1 cellular context compared by ENCODE assay signal in the genomic region with DNA sequence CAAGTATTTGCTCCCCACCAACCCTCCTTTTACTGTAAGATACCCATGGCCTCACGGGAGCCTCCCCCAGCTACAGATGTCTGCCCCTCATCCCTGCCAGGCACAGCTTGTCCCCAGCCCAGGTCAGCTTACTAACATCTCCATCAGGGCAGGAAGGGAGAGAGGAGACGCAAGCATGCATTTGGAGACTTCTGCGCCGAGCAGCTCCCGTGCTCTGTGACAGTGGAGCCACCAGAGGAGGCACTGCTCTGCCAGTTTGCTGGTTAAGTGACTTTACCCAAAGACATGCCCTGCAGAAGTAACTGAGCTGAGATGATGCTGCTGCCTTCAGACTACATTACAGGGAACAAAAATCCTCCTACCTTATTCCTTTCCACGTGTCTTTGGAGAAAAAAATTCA.
TF ChIP-seq lines count a peak whose summit lies in the region.

No MANE protein-coding gene starts in this region.

TF ChIP-seq in WTC11, 78 proteins besides CTCF, POLR2A, EP300 and RAD21 (continued from another document):
- TF ChIP-seq, protein P1, sequence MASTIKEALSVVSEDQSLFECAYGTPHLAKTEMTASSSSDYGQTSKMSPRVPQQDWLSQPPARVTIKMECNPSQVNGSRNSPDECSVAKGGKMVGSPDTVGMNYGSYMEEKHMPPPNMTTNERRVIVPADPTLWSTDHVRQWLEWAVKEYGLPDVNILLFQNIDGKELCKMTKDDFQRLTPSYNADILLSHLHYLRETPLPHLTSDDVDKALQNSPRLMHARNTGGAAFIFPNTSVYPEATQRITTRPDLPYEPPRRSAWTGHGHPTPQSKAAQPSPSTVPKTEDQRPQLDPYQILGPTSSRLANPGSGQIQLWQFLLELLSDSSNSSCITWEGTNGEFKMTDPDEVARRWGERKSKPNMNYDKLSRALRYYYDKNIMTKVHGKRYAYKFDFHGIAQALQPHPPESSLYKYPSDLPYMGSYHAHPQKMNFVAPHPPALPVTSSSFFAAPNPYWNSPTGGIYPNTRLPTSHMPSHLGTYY (CRISPR knock-in tag; IDR thresholded peaks at IDR 0.05), result no peak
- TF ChIP-seq, protein P2, sequence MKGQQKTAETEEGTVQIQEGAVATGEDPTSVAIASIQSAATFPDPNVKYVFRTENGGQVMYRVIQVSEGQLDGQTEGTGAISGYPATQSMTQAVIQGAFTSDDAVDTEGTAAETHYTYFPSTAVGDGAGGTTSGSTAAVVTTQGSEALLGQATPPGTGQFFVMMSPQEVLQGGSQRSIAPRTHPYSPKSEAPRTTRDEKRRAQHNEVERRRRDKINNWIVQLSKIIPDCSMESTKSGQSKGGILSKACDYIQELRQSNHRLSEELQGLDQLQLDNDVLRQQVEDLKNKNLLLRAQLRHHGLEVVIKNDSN (CRISPR knock-in tag; IDR thresholded peaks at IDR 0.05), result no peak
- TF ChIP-seq CREB1 (CRISPR knock-in tag; IDR thresholded peaks at IDR 0.05), result no peak
